21 cellular contexts compared by ENCODE assay signal in the genomic region with DNA sequence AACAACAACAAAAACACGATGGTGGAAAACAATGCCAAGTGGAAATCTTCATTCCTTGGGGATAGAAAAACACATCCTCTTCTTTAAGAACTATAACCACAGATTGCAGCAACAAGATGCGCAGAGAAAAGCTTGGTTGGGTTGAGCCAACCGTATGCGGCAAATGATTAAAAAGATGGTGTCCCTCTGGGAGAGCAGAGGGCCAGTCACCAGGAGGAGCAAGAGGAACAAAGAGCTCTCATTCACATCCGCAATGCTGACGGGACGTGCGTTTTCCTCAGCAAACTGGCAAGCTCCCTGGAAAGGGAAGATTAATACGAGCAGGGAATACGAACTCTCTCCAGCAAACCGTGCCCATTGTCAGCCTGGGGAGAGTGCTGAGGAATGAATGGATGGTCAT.
DNase-seq lines count a peak whose midpoint lies in the region; ATAC-seq and TF ChIP-seq lines count a peak whose summit lies in the region.
"Had no signal": no experiment of that assay in that cellular context is flagged by ENCODE, and none has a peak within 500 bp of the region (broad histone marks: within the 10 kb centered on the region; RNA-seq: fewer than 3 reads in every experiment).

No MANE protein-coding gene starts in this region.

- no peaks in the 10 kb centered on the region for H3K9me3 ChIP-seq in smooth muscle cell (replicated peaks; ENCODE audit: low read depth)
- H3K9me3 ChIP-seq: SK-N-SH, spleen had no signal

- no peak for ATAC-seq in GM19452 (IDR thresholded peaks at IDR 0.05; ENCODE audit: unreplicated experiment)
- ATAC-seq: activated T-cell treated with anti-CD3 and anti-CD28 coated beads, Interleukin-2, amount 50 U/mL, for 4 hours; GM12878; K562; stimulated activated naive CD8-positive, alpha-beta T cell treated with anti-CD3 and anti-CD28 coated beads, Interleukin-15, amount 100 ng/mL, for 72 hours had no signal

- no peak overlapping the region for H3K4me3 ChIP-seq in smooth muscle cell
- H3K4me3 ChIP-seq: GM12878, K562, lung, spleen had no signal

- in situ Hi-C loops in G401 (cut with HindIII; ENCODE audit: low sequenced_read_pairs), result no loop called here

- no peaks in the 10 kb centered on the region for H3K27me3 ChIP-seq in smooth muscle cell (ENCODE audit: low read depth)
- H3K27me3 ChIP-seq: spleen had no signal

- no peak overlapping the region for H2AFZ ChIP-seq in smooth muscle cell (ENCODE audit: low read depth)

- H4K20me1 ChIP-seq in smooth muscle cell (ENCODE audit: low read depth), result no peaks in the 10 kb centered on the region

- H3K27ac Mint-ChIP-seq in brain, result peak overlapping the region in 4 of 5 experiments; percentile 19 to 86 (median 64)
- H3K27ac Mint-ChIP-seq: activated naive CD8-positive, alpha-beta T cell treated with anti-CD3 and anti-CD28 coated beads for 36 hours; stimulated activated naive CD8-positive, alpha-beta T cell treated with anti-CD3 and anti-CD28 coated beads, Interleukin-15, amount 100 ng/mL, for 72 hours had no signal

- peak; percentile 79 for DNase-seq in G401 (ENCODE audit: low spot score)
- peak in 24 of 42 donors; percentile 14 to 72 (median 42) for DNase-seq in head of caudate nucleus
- peak; percentile 42 for DNase-seq in putamen (ENCODE audit: low spot score)
- DNase-seq in RKO (ENCODE audit: low spot score), result no peak
- DNase-seq in smooth muscle cell (lab: John Stamatoyannopoulos, UW; ENCODE audit: unreplicated experiment), result no peak
- no peak for DNase-seq in activated CD4-positive, alpha-beta T cell treated with anti-CD3 and anti-CD28 coated beads for 1 hour
- DNase-seq: activated naive CD8-positive, alpha-beta T cell treated with anti-CD3 and anti-CD28 coated beads for 36 hours; activated T-cell treated with anti-CD3 and anti-CD28 coated beads, Interleukin-2, amount 50 U/mL, for 4 hours; CD4-positive, CD25-positive, alpha-beta regulatory T cell; cortex of kidney; NCI-H1092 treated with DMSO at 0.1 percent for 48 hours; NCI-H226; nephron progenitor cell; SK-N-SH; stimulated activated naive CD8-positive, alpha-beta T cell treated with anti-CD3 and anti-CD28 coated beads, Interleukin-15, amount 100 ng/mL, for 72 hours had no signal

- peak overlapping the region in 3 of 5 experiments; percentile 11 to 24 (median 20) for H3K4me3 Mint-ChIP-seq in brain
- H3K4me3 Mint-ChIP-seq: activated naive CD8-positive, alpha-beta T cell treated with anti-CD3 and anti-CD28 coated beads for 36 hours; activated T-cell treated with anti-CD3 and anti-CD28 coated beads, Interleukin-2, amount 50 U/mL, for 4 hours; CD4-positive, CD25-positive, alpha-beta regulatory T cell; nephron progenitor cell; stimulated activated naive CD8-positive, alpha-beta T cell treated with anti-CD3 and anti-CD28 coated beads, Interleukin-15, amount 100 ng/mL, for 72 hours had no signal

- H3K27ac ChIP-seq in smooth muscle cell (ENCODE audit: low read depth), result no peak overlapping the region
- H3K27ac ChIP-seq: spleen had no signal

- intact Hi-C loops in head of caudate nucleus (cut with DNase I), result no loop called here

- no peak overlapping the region for H3K4me2 ChIP-seq in smooth muscle cell
- H3K4me2 ChIP-seq: SK-N-SH had no signal

- peaks cover 0 to 9% (median 4%) of the 10 kb centered on the region in 5 experiments for H3K9me3 Mint-ChIP-seq in brain
- H3K9me3 Mint-ChIP-seq: activated naive CD8-positive, alpha-beta T cell treated with anti-CD3 and anti-CD28 coated beads for 36 hours; activated T-cell treated with anti-CD3 and anti-CD28 coated beads, Interleukin-2, amount 50 U/mL, for 4 hours had no signal

- peaks cover 29% of the 10 kb centered on the region for H3K4me1 Mint-ChIP-seq in brain

- WGBS in smooth muscle cell (ENCODE audit: low lambda C conversion rate), result 86% methylated on average over 11 of the region's 11 CpGs

- H3K9ac ChIP-seq in smooth muscle cell (ENCODE audit: low read depth), result no peak overlapping the region
- H3K9ac ChIP-seq: SK-N-SH had no signal

- H3K4me1 ChIP-seq in smooth muscle cell (ENCODE audit: low read depth), result no peaks in the 10 kb centered on the region

- H3K79me2 ChIP-seq in smooth muscle cell (ENCODE audit: low read depth), result no peaks in the 10 kb centered on the region

- no peaks in the 10 kb centered on the region for H3K36me3 Mint-ChIP-seq in brain
- H3K36me3 Mint-ChIP-seq: activated naive CD8-positive, alpha-beta T cell treated with anti-CD3 and anti-CD28 coated beads for 36 hours had no signal

- no peaks in the 10 kb centered on the region for H3K36me3 ChIP-seq in smooth muscle cell (ENCODE audit: low read depth)
- H3K36me3 ChIP-seq: spleen had no signal

- H3K27me3 Mint-ChIP-seq in brain, result no peaks in the 10 kb centered on the region
- H3K27me3 Mint-ChIP-seq: activated naive CD8-positive, alpha-beta T cell treated with anti-CD3 and anti-CD28 coated beads for 36 hours; CD4-positive, CD25-positive, alpha-beta regulatory T cell; stimulated activated naive CD8-positive, alpha-beta T cell treated with anti-CD3 and anti-CD28 coated beads, Interleukin-15, amount 100 ng/mL, for 72 hours had no signal

- no peaks in the 10 kb centered on the region for H3F3A ChIP-seq in smooth muscle cell (ENCODE audit: low read depth)

- no peak for TF ChIP-seq CTCF in brain (conservative IDR thresholded peaks at IDR 0.05)
- TF ChIP-seq CTCF in smooth muscle cell (IDR thresholded peaks at IDR 0.05; ENCODE audit: borderline replicate concordance, insufficient read depth, poor library complexity, severe bottlenecking), result no peak

Comparison
In these comparisons a context has a peak if more than half of its experiments do, and no peak if none do; other contexts are left out.
1. DNase-seq: peak in G401 (single experiment), head of caudate nucleus (24 of 42) and putamen (single experiment); none in RKO (single experiment), smooth muscle cell (single experiment) and activated CD4-positive, alpha-beta T cell treated with anti-CD3 and anti-CD28 coated beads for 1 hour (single experiment).